9 cellular contexts compared by ENCODE assay signal in genomic region chr14:61178226-61179060, GRCh38.
A peak's percentile ranks its signal among the peaks of the same experiment; 100 is the strongest.
DNase-seq lines count a peak whose midpoint lies in the region; ATAC-seq and TF ChIP-seq lines count a peak whose summit lies in the region.
"Had no signal": no experiment of that assay in that cellular context is flagged by ENCODE, and none has a peak within 500 bp of the region (broad histone marks: within the 10 kb centered on the region; RNA-seq: fewer than 3 reads in every experiment).

No MANE protein-coding gene starts in this region.

- peaks cover 7% of the 10 kb centered on the region for H3K36me3 Mint-ChIP-seq in HFFc6 (ENCODE audit: low read depth)
- no peaks in the 10 kb centered on the region for H3K36me3 Mint-ChIP-seq in activated CD4-positive, alpha-beta memory T cell treated with anti-CD3 and anti-CD28 coated beads for 36 hours

- peak overlapping the region; percentile 68 for H3K4me3 Mint-ChIP-seq in HFFc6
- peak overlapping the region; percentile 55 for H3K4me3 Mint-ChIP-seq in activated CD4-positive, alpha-beta memory T cell treated with anti-CD3 and anti-CD28 coated beads for 36 hours
- H3K4me3 Mint-ChIP-seq: dendritic cell treated with granulocyte-macrophage colony-stimulating factor and Interleukin-4, amounts not matched to agents 40 ng/mL and 50 ng/mL, for 4 days had no signal

- peak overlapping the region; percentile 94 for H3K27ac Mint-ChIP-seq in HFFc6
- peak overlapping the region; percentile 92 for H3K27ac Mint-ChIP-seq in activated CD4-positive, alpha-beta memory T cell treated with anti-CD3 and anti-CD28 coated beads for 36 hours
- H3K27ac Mint-ChIP-seq: dendritic cell treated with granulocyte-macrophage colony-stimulating factor and Interleukin-4, amounts not matched to agents 40 ng/mL and 50 ng/mL, for 4 days had no signal

- POLR2A ChIA-PET in activated CD4-positive, alpha-beta memory T cell treated with anti-CD3 and anti-CD28 coated beads for 36 hours (lab: Charles Lee): interaction anchor here (0.6 kb wide), 3 partner anchors 100 to 144 kb away, joined by 4 to 5 read pairs (median 4); no protein-coding TSS in a partner anchor

- CTCF ChIA-PET in activated CD4-positive, alpha-beta memory T cell treated with anti-CD3 and anti-CD28 coated beads for 36 hours (lab: Charles Lee): interaction anchor here (0.6 kb wide), 1 partner anchor 26 kb away, joined by 3 read pairs; no protein-coding TSS in a partner anchor

- DNase-seq in HFFc6: peak; percentile 93
- DNase-seq in activated CD4-positive, alpha-beta memory T cell treated with anti-CD3 and anti-CD28 coated beads for 36 hours: peak; percentile 81
- DNase-seq in foreskin keratinocyte: peak; percentile 87 to 92
- peak; percentile 65 for DNase-seq in stimulated activated CD8-positive, alpha-beta memory T cell treated with anti-CD3 and anti-CD28 coated beads, Interleukin-4, amount 100 ng/mL, for 48 hours
- DNase-seq in pons (ENCODE audit: low spot score): no peak
- no peak for DNase-seq in activated gamma-delta T cell (lab: John Stamatoyannopoulos, UW)
- DNase-seq in NCI-H1417 treated with DMSO at 0.1 percent for 48 hours (lab: John Stamatoyannopoulos, UW): no peak

- peak overlapping the region; percentile 98 for H3K27ac ChIP-seq in foreskin keratinocyte

- H3K27me3 Mint-ChIP-seq in HFFc6 (ENCODE audit: insufficient read depth): peaks cover 2% of the 10 kb centered on the region
- no peaks in the 10 kb centered on the region for H3K27me3 Mint-ChIP-seq in activated CD4-positive, alpha-beta memory T cell treated with anti-CD3 and anti-CD28 coated beads for 36 hours

- peaks cover 27% of the 10 kb centered on the region for H3K4me1 ChIP-seq in foreskin keratinocyte

- intact Hi-C loops in activated CD4-positive, alpha-beta memory T cell treated with anti-CD3 and anti-CD28 coated beads for 36 hours (cut with micrococcal nuclease): loop anchor here (1.0 to 5.0 kb wide), 10 partner anchors 58 to 971 kb away; partner anchors contain the start of genes SLC38A6 and TRMT5

- H3K9me3 Mint-ChIP-seq in HFFc6: no peaks in the 10 kb centered on the region
- peaks cover under 1% of the 10 kb centered on the region for H3K9me3 Mint-ChIP-seq in activated CD4-positive, alpha-beta memory T cell treated with anti-CD3 and anti-CD28 coated beads for 36 hours

- ATAC-seq in foreskin keratinocyte (peak; percentile 93), HG02852 (IDR thresholded peaks at IDR 0.05; ENCODE audit: unreplicated experiment) (no peak)

- H3K27me3 ChIP-seq in foreskin keratinocyte: no peaks in the 10 kb centered on the region

- peaks cover 61% of the 10 kb centered on the region for H3K4me1 Mint-ChIP-seq in HFFc6 (ENCODE audit: low read depth)
- H3K4me1 Mint-ChIP-seq in activated CD4-positive, alpha-beta memory T cell treated with anti-CD3 and anti-CD28 coated beads for 36 hours (ENCODE audit: low read depth): peaks cover 54% of the 10 kb centered on the region

- no peak for TF ChIP-seq CTCF in HFFc6 (IDR thresholded peaks at IDR 0.05)
- no peak for TF ChIP-seq CTCF in foreskin keratinocyte (conservative IDR thresholded peaks at IDR 0.05)

Comparison
In these comparisons a context has a peak if more than half of its experiments do, and no peak if none do; other contexts are left out.
1. DNase-seq: peak in HFFc6 (single experiment), activated CD4-positive, alpha-beta memory T cell treated with anti-CD3 and anti-CD28 coated beads for 36 hours (single experiment), foreskin keratinocyte (2 of 2) and stimulated activated CD8-positive, alpha-beta memory T cell treated with anti-CD3 and anti-CD28 coated beads, Interleukin-4, amount 100 ng/mL, for 48 hours (single experiment); none in pons (single experiment), activated gamma-delta T cell (single experiment) and NCI-H1417 treated with DMSO at 0.1 percent for 48 hours (single experiment).